Comparison of ENCODE assay signal across 2 cellular contexts in the genomic region with DNA sequence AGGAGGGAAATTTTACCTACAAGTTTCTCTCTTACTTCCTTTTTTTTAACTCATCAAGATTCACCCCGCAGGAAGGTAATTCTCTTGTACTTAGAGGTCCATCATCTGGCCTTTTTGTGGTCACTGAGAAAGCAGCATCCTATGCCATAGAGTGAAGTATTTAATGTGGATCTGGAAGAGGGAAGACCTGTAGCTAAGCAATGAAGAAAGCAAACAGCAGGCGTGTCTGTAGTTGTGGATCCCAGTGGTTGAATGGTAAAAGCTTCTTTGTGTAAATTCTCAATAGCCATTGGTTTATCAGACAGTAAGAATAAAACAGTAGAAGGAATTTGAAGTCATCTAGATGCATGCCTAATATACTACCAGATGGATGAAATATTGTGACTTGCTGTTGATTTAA.
TF ChIP-seq lines count a peak whose summit lies in the region.

No MANE protein-coding gene starts in this region.

TF ChIP-seq in GM23338, 12 proteins besides CTCF, POLR2A, EP300 and RAD21 (continued from another document and continues in another):
- TF ChIP-seq POLR2AphosphoS5 (IDR thresholded peaks at IDR 0.05; ENCODE audit: low read depth) (no peak), NANOG (IDR thresholded peaks at IDR 0.05; ENCODE audit: borderline replicate concordance) (no peak), EZH2 (IDR thresholded peaks at IDR 0.05; ENCODE audit: low read depth, unreplicated experiment) (no peak), ZNF331 (CRISPR knock-in tag; IDR thresholded peaks at IDR 0.05; ENCODE audit: low read depth) (no peak), ZNF462 (CRISPR knock-in tag; IDR thresholded peaks at IDR 0.05) (no peak), EZH2phosphoT487 (IDR thresholded peaks at IDR 0.05; ENCODE audit: unreplicated experiment) (no peak), CREB1 (CRISPR knock-in tag; IDR thresholded peaks at IDR 0.05; ENCODE audit: low read depth) (no peak), ZNF114 (CRISPR knock-in tag; IDR thresholded peaks at IDR 0.05) (no peak)
- TF ChIP-seq, protein P1, sequence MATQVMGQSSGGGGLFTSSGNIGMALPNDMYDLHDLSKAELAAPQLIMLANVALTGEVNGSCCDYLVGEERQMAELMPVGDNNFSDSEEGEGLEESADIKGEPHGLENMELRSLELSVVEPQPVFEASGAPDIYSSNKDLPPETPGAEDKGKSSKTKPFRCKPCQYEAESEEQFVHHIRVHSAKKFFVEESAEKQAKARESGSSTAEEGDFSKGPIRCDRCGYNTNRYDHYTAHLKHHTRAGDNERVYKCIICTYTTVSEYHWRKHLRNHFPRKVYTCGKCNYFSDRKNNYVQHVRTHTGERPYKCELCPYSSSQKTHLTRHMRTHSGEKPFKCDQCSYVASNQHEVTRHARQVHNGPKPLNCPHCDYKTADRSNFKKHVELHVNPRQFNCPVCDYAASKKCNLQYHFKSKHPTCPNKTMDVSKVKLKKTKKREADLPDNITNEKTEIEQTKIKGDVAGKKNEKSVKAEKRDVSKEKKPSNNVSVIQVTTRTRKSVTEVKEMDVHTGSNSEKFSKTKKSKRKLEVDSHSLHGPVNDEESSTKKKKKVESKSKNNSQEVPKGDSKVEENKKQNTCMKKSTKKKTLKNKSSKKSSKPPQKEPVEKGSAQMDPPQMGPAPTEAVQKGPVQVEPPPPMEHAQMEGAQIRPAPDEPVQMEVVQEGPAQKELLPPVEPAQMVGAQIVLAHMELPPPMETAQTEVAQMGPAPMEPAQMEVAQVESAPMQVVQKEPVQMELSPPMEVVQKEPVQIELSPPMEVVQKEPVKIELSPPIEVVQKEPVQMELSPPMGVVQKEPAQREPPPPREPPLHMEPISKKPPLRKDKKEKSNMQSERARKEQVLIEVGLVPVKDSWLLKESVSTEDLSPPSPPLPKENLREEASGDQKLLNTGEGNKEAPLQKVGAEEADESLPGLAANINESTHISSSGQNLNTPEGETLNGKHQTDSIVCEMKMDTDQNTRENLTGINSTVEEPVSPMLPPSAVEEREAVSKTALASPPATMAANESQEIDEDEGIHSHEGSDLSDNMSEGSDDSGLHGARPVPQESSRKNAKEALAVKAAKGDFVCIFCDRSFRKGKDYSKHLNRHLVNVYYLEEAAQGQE (IDR thresholded peaks at IDR 0.05; ENCODE audit: unreplicated experiment) = no peak
- TF ChIP-seq, protein P2, sequence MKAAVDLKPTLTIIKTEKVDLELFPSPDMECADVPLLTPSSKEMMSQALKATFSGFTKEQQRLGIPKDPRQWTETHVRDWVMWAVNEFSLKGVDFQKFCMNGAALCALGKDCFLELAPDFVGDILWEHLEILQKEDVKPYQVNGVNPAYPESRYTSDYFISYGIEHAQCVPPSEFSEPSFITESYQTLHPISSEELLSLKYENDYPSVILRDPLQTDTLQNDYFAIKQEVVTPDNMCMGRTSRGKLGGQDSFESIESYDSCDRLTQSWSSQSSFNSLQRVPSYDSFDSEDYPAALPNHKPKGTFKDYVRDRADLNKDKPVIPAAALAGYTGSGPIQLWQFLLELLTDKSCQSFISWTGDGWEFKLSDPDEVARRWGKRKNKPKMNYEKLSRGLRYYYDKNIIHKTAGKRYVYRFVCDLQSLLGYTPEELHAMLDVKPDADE (IDR thresholded peaks at IDR 0.05) = no peak

TF ChIP-seq in H1, 55 proteins besides CTCF, POLR2A, EP300 and RAD21 (continued from another document):
- TF ChIP-seq BACH1 (IDR thresholded peaks at IDR 0.05; ENCODE audit: low read length) (no peak), RBBP5 (IDR thresholded peaks at IDR 0.05; ENCODE audit: borderline replicate concordance, low read depth, low read length) (no peak), SRF (IDR thresholded peaks at IDR 0.05; ENCODE audit: low read depth, low read length) (no peak), GTF2F1 (IDR thresholded peaks at IDR 0.05; ENCODE audit: borderline replicate concordance, low read depth, low read length) (no peak), PHF8 (conservative IDR thresholded peaks at IDR 0.05; ENCODE audit: low read depth, low read length) (no peak), KDM1A (IDR thresholded peaks at IDR 0.05; ENCODE audit: borderline replicate concordance, low read length) (no peak), GABPA (IDR thresholded peaks at IDR 0.05; ENCODE audit: borderline replicate concordance, insufficient read depth, low read length) (no peak), HDAC6 (IDR thresholded peaks at IDR 0.05; ENCODE audit: low read depth, low read length) (no peak), TEAD4 (IDR thresholded peaks at IDR 0.05; ENCODE audit: low read depth, low read length) (no peak), KDM5A (IDR thresholded peaks at IDR 0.05; ENCODE audit: low read length) (no peak), SAP30 (IDR thresholded peaks at IDR 0.05; ENCODE audit: insufficient read depth, insufficient replicate concordance, low read length) (no peak), JUND (IDR thresholded peaks at IDR 0.05; ENCODE audit: low read length) (no peak), SP1 (IDR thresholded peaks at IDR 0.05; ENCODE audit: low read depth, low read length) (no peak), POU5F1 (IDR thresholded peaks at IDR 0.05; ENCODE audit: low read depth, low read length) (no peak), CHD2 (IDR thresholded peaks at IDR 0.05; ENCODE audit: low read length) (no peak), CEBPB (IDR thresholded peaks at IDR 0.05; ENCODE audit: low read depth, low read length) (no peak)
- TF ChIP-seq, protein P3, sequence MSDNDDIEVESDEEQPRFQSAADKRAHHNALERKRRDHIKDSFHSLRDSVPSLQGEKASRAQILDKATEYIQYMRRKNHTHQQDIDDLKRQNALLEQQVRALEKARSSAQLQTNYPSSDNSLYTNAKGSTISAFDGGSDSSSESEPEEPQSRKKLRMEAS (IDR thresholded peaks at IDR 0.05) = no peak
- TF ChIP-seq, protein P4, sequence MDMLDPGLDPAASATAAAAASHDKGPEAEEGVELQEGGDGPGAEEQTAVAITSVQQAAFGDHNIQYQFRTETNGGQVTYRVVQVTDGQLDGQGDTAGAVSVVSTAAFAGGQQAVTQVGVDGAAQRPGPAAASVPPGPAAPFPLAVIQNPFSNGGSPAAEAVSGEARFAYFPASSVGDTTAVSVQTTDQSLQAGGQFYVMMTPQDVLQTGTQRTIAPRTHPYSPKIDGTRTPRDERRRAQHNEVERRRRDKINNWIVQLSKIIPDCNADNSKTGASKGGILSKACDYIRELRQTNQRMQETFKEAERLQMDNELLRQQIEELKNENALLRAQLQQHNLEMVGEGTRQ (IDR thresholded peaks at IDR 0.05; ENCODE audit: low read length) = no peak
